Comparison of ENCODE assay signal across 1 cellular context in genomic region chr5:115785395-115786009, GRCh38.
TF ChIP-seq lines count a peak whose summit lies in the region.

No MANE protein-coding gene starts in this region.

TF ChIP-seq in HepG2, 621 proteins besides CTCF, POLR2A, EP300 and RAD21:
- TF ChIP-seq ZNF317 (CRISPR knock-in tag; IDR thresholded peaks at IDR 0.05) (no peak), ZNF839 (CRISPR knock-in tag; IDR thresholded peaks at IDR 0.05; ENCODE audit: borderline replicate concordance) (no peak), CREM (IDR thresholded peaks at IDR 0.05) (no peak), CREM (CRISPR knock-in tag; IDR thresholded peaks at IDR 0.05) (no peak), DRAP1 (CRISPR knock-in tag; IDR thresholded peaks at IDR 0.05) (no peak), NFE2L1 (CRISPR knock-in tag; IDR thresholded peaks at IDR 0.05; ENCODE audit: borderline replicate concordance) (no peak)
TF ChIP-seq in HepG2: peak in this region for 0.
